ENCODE assay signal across 25 cellular contexts in the genomic region with DNA sequence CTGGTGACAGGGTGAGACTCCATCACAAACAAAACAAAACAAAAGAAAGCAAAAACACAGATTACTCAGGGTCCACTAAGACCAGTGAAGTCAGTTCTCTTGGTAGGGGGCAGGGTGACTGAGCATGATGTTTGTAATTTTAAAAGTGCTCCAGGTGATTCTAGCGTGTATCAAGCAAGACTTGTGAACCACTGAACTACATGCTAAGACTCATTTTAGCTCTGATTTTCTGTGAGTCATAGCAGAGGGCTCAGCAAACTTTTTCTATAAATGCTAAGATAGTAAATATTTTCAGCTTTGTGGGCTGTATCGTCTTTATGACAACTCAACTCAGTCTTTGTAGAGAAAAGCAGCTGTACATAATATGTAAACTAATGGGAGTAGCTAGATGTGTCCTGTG.
DNase-seq lines count a peak whose midpoint lies in the region; ATAC-seq, FAIRE-seq and TF ChIP-seq lines count a peak whose summit lies in the region.
"Had no signal": no experiment of that assay in that cellular context is flagged by ENCODE, and none has a peak within 500 bp of the region (broad histone marks: within the 10 kb centered on the region; RNA-seq: fewer than 3 reads in every experiment).

No MANE protein-coding gene starts in this region.

- H4K8ac ChIP-seq in IMR-90 (ENCODE audit: low read depth in 2 of 2, low read length in 2 of 2) = no peak overlapping the region

- POLR2A ChIA-PET in Caco-2 (lab: Charles Lee) (interaction anchor here (0.5 kb wide), 1 partner anchor 163 kb away, joined by 5 read pairs; no protein-coding TSS in a partner anchor), IMR-90 (lab: Charles Lee; ENCODE audit: unreplicated experiment) (no interaction called here)

- peak; percentile 66; the same call in 1 of the 2 replicates for ATAC-seq in IMR-90 (ENCODE audit: low read depth)
- peak; percentile 94 for ATAC-seq in foreskin keratinocyte
- ATAC-seq: A549, GM12878, HCT116 had no signal

- in situ Hi-C loops in IMR-90 (cut with MboI; ENCODE audit: low sequenced_read_pairs) = no loop called here
- in situ Hi-C loops in HAP-1 (cut with MboI; ENCODE audit: low sequenced_read_pairs) = no loop called here

- H2BK120ac ChIP-seq in IMR-90 (ENCODE audit: low read depth, low read length) = no peak overlapping the region

- no peak for DNase-seq in Caco-2
- DNase-seq in IMR-90 = peak; percentile 15
- peak; percentile 79 for DNase-seq in bronchial epithelial cell (ENCODE audit: low read depth)
- peak; percentile 72 to 86 for DNase-seq in foreskin keratinocyte
- no peak for DNase-seq in effector CD8-positive, alpha-beta T cell (lab: John Stamatoyannopoulos, UW)
- DNase-seq in NCI-H1694 (lab: John Stamatoyannopoulos, UW) = no peak
- DNase-seq in HAP-1 (ENCODE audit: low spot score in 2 of 2) = no peak
- DNase-seq: 8988T; ACHN; AML-193; BE2C; CD4-positive, alpha-beta memory T cell; COR-L47; DMS 273 treated with DMSO at 0.1 percent for 48 hours; DMS79; EL; GDM1; GM23248; H7 had no signal

- H4K20me1 ChIP-seq in IMR-90 (ENCODE audit: insufficient read depth, low read length) = no peaks in the 10 kb centered on the region
- H4K20me1 ChIP-seq: BLaER1 treated with 17β-estradiol and CSF1 and Interleukin-3, amounts not matched to agents 10 nM and 100 nM had no signal

- no peak overlapping the region for H3K9ac ChIP-seq in IMR-90 (ENCODE audit: low read depth, low read length)
- H3K9ac ChIP-seq: BLaER1 treated with 17β-estradiol and CSF1 and Interleukin-3, amounts not matched to agents 10 nM and 100 nM; GM23248 had no signal

- no peak overlapping the region for H2AK5ac ChIP-seq in IMR-90 (ENCODE audit: low read depth, low read length)

- H3K36me3 Mint-ChIP-seq in Caco-2 (ENCODE audit: insufficient read depth, unreplicated experiment) = peaks cover 87% of the 10 kb centered on the region
- H3K36me3 Mint-ChIP-seq: CD4-positive, alpha-beta memory T cell had no signal

- no peak for TF ChIP-seq RAD21 in IMR-90 (IDR thresholded peaks at IDR 0.05; ENCODE audit: low read length)

- H3K79me1 ChIP-seq in IMR-90 (ENCODE audit: low read depth in 1 of 2, low read length in 2 of 2) = no peaks in the 10 kb centered on the region

- H3K4me3 Mint-ChIP-seq in Caco-2 (ENCODE audit: unreplicated experiment) = no peak overlapping the region
- H3K4me3 Mint-ChIP-seq: CD4-positive, alpha-beta memory T cell had no signal

- intact Hi-C loops in Caco-2 (cut with micrococcal nuclease; ENCODE audit: unreplicated experiment) (no loop called here), IMR-90 (cut with micrococcal nuclease) (no loop called here)

- H4K91ac ChIP-seq in IMR-90 (ENCODE audit: insufficient read depth, low read depth, low read length) = no peak overlapping the region

- no peak overlapping the region for H3K4ac ChIP-seq in IMR-90 (ENCODE audit: low read depth, low read length)

- no peak overlapping the region for H2BK5ac ChIP-seq in IMR-90 (ENCODE audit: low read depth, low read length, poor library complexity, severe bottlenecking)

- H3K36me3 ChIP-seq in Caco-2 (ENCODE audit: control insufficient read depth, insufficient read depth, low read length) (no peaks in the 10 kb centered on the region), IMR-90 (ENCODE audit: control insufficient read depth, insufficient read depth, low read length) (no peaks in the 10 kb centered on the region), bronchial epithelial cell (ENCODE audit: control insufficient read depth, insufficient read depth, low read length) (no peaks in the 10 kb centered on the region), HAP-1 (replicated peaks) (no peaks in the 10 kb centered on the region)
- H3K36me3 ChIP-seq: BE2C; BLaER1 treated with 17β-estradiol and CSF1 and Interleukin-3, amounts not matched to agents 10 nM and 100 nM had no signal

- BruUV-seq in Caco-2 (replicated peaks; lab: Mats Ljungman, UMichigan) (no TSS peak), IMR-90 (replicated peaks; lab: Mats Ljungman, UMichigan) (no TSS peak)

- no peak for TF ChIP-seq CTCF in Caco-2 (IDR thresholded peaks at IDR 0.05; ENCODE audit: insufficient read depth in 1 of 2, low read depth in 1 of 2, low read length in 1 of 2, severe bottlenecking in 1 of 2, unreplicated experiment in 1 of 2)
- TF ChIP-seq CTCF in IMR-90 (conservative IDR thresholded peaks at IDR 0.05; ENCODE audit: low read depth, low read length) = no peak
- no peak for TF ChIP-seq CTCF in bronchial epithelial cell (IDR thresholded peaks at IDR 0.05; ENCODE audit: insufficient read depth, low read length, severe bottlenecking)
- no peak for TF ChIP-seq CTCF in foreskin keratinocyte (conservative IDR thresholded peaks at IDR 0.05)

- H3K27me3 ChIP-seq in Caco-2 (replicated peaks; ENCODE audit: control insufficient read depth, insufficient read depth, low read length) (no peaks in the 10 kb centered on the region), IMR-90 (ENCODE audit: control insufficient read depth, insufficient read depth, low read length) (no peaks in the 10 kb centered on the region), bronchial epithelial cell (ENCODE audit: control insufficient read depth, insufficient read depth, low read length) (no peaks in the 10 kb centered on the region), foreskin keratinocyte (no peaks in the 10 kb centered on the region), HAP-1 (ENCODE audit: low read depth) (peaks cover 14% of the 10 kb centered on the region; the same call in 1 of the 2 replicates)
- H3K27me3 ChIP-seq: BLaER1 treated with 17β-estradiol and CSF1 and Interleukin-3, amounts not matched to agents 10 nM and 100 nM had no signal

- no peak overlapping the region for H2AK9ac ChIP-seq in IMR-90 (replicated peaks; ENCODE audit: low read depth, low read length, poor library complexity)

- H3K4me3 ChIP-seq in Caco-2 (ENCODE audit: low read depth, low read length) = no peak overlapping the region
- no peak overlapping the region for H3K4me3 ChIP-seq in IMR-90 (ENCODE audit: insufficient read depth, low read depth, low read length)
- no peak overlapping the region for H3K4me3 ChIP-seq in bronchial epithelial cell (ENCODE audit: low read depth, low read length)
- H3K4me3 ChIP-seq in HAP-1 = no peak overlapping the region
- H3K4me3 ChIP-seq: A549; BLaER1 treated with 17β-estradiol and CSF1 and Interleukin-3, amounts not matched to agents 10 nM and 100 nM; GM12878; GM23248 had no signal

- no peak overlapping the region for H3K14ac ChIP-seq in IMR-90 (replicated peaks; ENCODE audit: low read depth, low read length)

- WGBS in IMR-90 (ENCODE audit: extremely low coverage in 2 of 2, insufficient read length in 1 of 2), 2 experiments = no CpG with 5 or more reads among the region's 2 CpGs

- TF ChIP-seq POLR2A in IMR-90 (IDR thresholded peaks at IDR 0.05; ENCODE audit: low read depth, low read length) = no peak

- H3K9me3 Mint-ChIP-seq in Caco-2 (ENCODE audit: unreplicated experiment) = peaks cover 12% of the 10 kb centered on the region

- no peak overlapping the region for H3K56ac ChIP-seq in IMR-90 (ENCODE audit: extremely low read depth, insufficient read depth, low read length)

- no peak overlapping the region for H3K18ac ChIP-seq in IMR-90 (ENCODE audit: low read depth, low read length)

- H3K9me3 ChIP-seq in Caco-2 (no peaks in the 10 kb centered on the region), IMR-90 (ENCODE audit: control insufficient read depth, insufficient read depth, low read length) (no peaks in the 10 kb centered on the region), HAP-1 (no peaks in the 10 kb centered on the region)
- H3K9me3 ChIP-seq: A549; BE2C; BLaER1 treated with 17β-estradiol and CSF1 and Interleukin-3, amounts not matched to agents 10 nM and 100 nM had no signal

- dilution Hi-C loops in IMR-90 (cut with HindIII; ENCODE audit: low sequenced_read_pairs, unreplicated experiment) = no loop called here

- CTCF ChIA-PET in Caco-2 (lab: Charles Lee) = no interaction called here
- CTCF ChIA-PET in IMR-90 (lab: Yijun Ruan, JAX) = no interaction called here

- peaks cover 37% of the 10 kb centered on the region for H3K4me1 Mint-ChIP-seq in Caco-2 (ENCODE audit: low read depth, unreplicated experiment)
- H3K4me1 Mint-ChIP-seq: CD4-positive, alpha-beta memory T cell had no signal

- H3K23ac ChIP-seq in IMR-90 (ENCODE audit: low read depth, low read length) = no peak overlapping the region

- no peak overlapping the region for H2AFZ ChIP-seq in IMR-90 (replicated peaks; ENCODE audit: low read length, poor library complexity)
- H2AFZ ChIP-seq: GM23248 had no signal

- H2BK20ac ChIP-seq in IMR-90 (ENCODE audit: low read depth, low read length) = no peak overlapping the region; the same call in 1 of the 2 replicates

- H3K4me1 ChIP-seq in Caco-2 = peaks cover 18% of the 10 kb centered on the region
- H3K4me1 ChIP-seq in IMR-90 (ENCODE audit: control insufficient read depth, insufficient read depth, low read length) = 0 out of 2 replicates have a peak, but pooled peaks cover 2% of the 10 kb centered on the region
- peaks cover 4% of the 10 kb centered on the region for H3K4me1 ChIP-seq in foreskin keratinocyte
- H3K4me1 ChIP-seq in HAP-1 = no peaks in the 10 kb centered on the region; the same call in 1 of the 2 replicates
- H3K4me1 ChIP-seq: BE2C had no signal

- H3K4me2 ChIP-seq in IMR-90 (ENCODE audit: low read depth, low read length) = no peak overlapping the region
- H3K4me2 ChIP-seq: A549 had no signal

- no peak overlapping the region for H2BK15ac ChIP-seq in IMR-90 (ENCODE audit: low read depth, low read length)

- no peaks in the 10 kb centered on the region for H3K27me3 Mint-ChIP-seq in Caco-2 (ENCODE audit: insufficient read depth, unreplicated experiment)
- H3K27me3 Mint-ChIP-seq: CD4-positive, alpha-beta memory T cell had no signal

- no peaks in the 10 kb centered on the region for H3K9me1 ChIP-seq in IMR-90 (ENCODE audit: insufficient read depth, low read length)

- no peak for FAIRE-seq in bronchial epithelial cell (lab: Jason Lieb, UNC)
- FAIRE-seq: GM12878, GM19239, H1 had no signal

- H4K5ac ChIP-seq in IMR-90 (ENCODE audit: low read depth, low read length) = no peak overlapping the region

- H3K27ac Mint-ChIP-seq in Caco-2 (ENCODE audit: unreplicated experiment) = peak overlapping the region; percentile 37
- H3K27ac Mint-ChIP-seq: CD4-positive, alpha-beta memory T cell had no signal

- no peak overlapping the region for H3K27ac ChIP-seq in IMR-90 (ENCODE audit: insufficient read depth, low read length)
- no peak overlapping the region for H3K27ac ChIP-seq in foreskin keratinocyte
- H3K27ac ChIP-seq: A549; BLaER1 treated with 17β-estradiol and CSF1 and Interleukin-3, amounts not matched to agents 10 nM and 100 nM; GM23248 had no signal

TF ChIP-seq in IMR-90, 13 proteins besides CTCF, POLR2A, EP300 and RAD21 (continues in another document):
- no peak for TF ChIP-seq CHD1 (IDR thresholded peaks at IDR 0.05; ENCODE audit: low read depth, low read length)
- no peak for TF ChIP-seq USF2 (IDR thresholded peaks at IDR 0.05; ENCODE audit: low read depth, low read length)
- no peak for TF ChIP-seq FOS (IDR thresholded peaks at IDR 0.05; ENCODE audit: low read depth, low read length)

Comparison
In these comparisons a context has a peak if more than half of its experiments do, and no peak if none do; other contexts are left out.
1. DNase-seq: peak in IMR-90 (single experiment), bronchial epithelial cell (single experiment) and foreskin keratinocyte (2 of 2); none in Caco-2 (0 of 2), effector CD8-positive, alpha-beta T cell (single experiment), NCI-H1694 (single experiment) and HAP-1 (0 of 2).